8 cellular contexts compared by ENCODE assay signal in the genomic region with DNA sequence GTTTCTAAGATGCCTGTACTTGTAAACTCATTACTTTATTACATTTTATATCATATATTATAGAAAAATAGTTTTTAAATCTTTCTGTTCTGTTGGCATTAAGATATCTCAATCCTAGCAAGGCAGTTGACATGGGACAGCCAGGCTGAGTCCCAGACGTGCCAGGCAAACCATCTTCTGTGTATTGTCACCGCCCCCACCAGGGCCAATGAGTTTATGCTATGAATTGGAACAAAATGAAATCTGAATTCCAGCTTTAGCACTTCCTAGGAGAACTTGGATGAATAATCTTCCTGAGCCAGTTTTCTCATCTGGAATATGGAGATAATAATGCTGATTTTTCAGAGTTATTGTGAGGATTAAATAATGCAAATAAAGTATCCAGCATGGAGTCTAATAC.
DNase-seq lines count a peak whose midpoint lies in the region; ATAC-seq, FAIRE-seq and TF ChIP-seq lines count a peak whose summit lies in the region.

No MANE protein-coding gene starts in this region.

- H3K27ac ChIP-seq in PC-9 (no peak overlapping the region), heart right ventricle (no peak overlapping the region), upper lobe of right lung (no peak overlapping the region), colonic mucosa (no peak overlapping the region)

- no peak overlapping the region for H3K9ac ChIP-seq in colonic mucosa (ENCODE audit: low read depth in 2 of 2, low read length in 2 of 2)

- H3K36me3 ChIP-seq in PC-9 (ENCODE audit: low read depth): no peaks in the 10 kb centered on the region
- H3K36me3 ChIP-seq in heart right ventricle: no peaks in the 10 kb centered on the region
- H3K36me3 ChIP-seq in upper lobe of right lung: no peaks in the 10 kb centered on the region
- no peaks in the 10 kb centered on the region for H3K36me3 ChIP-seq in colonic mucosa

- 0 out of 2 replicates have a peak, but pooled peaks have one; percentile 23 for TF ChIP-seq CTCF in PC-9 (conservative IDR thresholded peaks at IDR 0.05)
- peak; percentile 20 to 59 (median 43) for TF ChIP-seq CTCF in heart right ventricle (IDR thresholded peaks at IDR 0.05)
- TF ChIP-seq CTCF in upper lobe of right lung (IDR thresholded peaks at IDR 0.05): peak; percentile 44
- no peak for TF ChIP-seq CTCF in colonic mucosa (IDR thresholded peaks at IDR 0.05)

- no peaks in the 10 kb centered on the region for H3K9me2 ChIP-seq in PC-9 (ENCODE audit: insufficient read depth)

- POLR2A ChIA-PET in PC-9 (lab: Charles Lee; ENCODE audit: unreplicated experiment): no interaction called here

- H2AFZ ChIP-seq in PC-9: no peak overlapping the region

- intact Hi-C loops in PC-9 (cut with micrococcal nuclease; ENCODE audit: unreplicated experiment) (loop anchor here (5.0 kb wide), 1 partner anchor 180 kb away; no protein-coding TSS in a partner anchor), heart right ventricle (cut with DNase I) (loop anchor here in 8 of 10 donors (2.0 to 10.0 kb wide), 5 partner anchors 175 to 338 kb away; no protein-coding TSS in a partner anchor), upper lobe of right lung (cut with DNase I) (no loop called here), colonic mucosa (cut with DNase I) (loop anchor here (5.0 kb wide), 1 partner anchor 180 kb away; no protein-coding TSS in a partner anchor)

- no peaks in the 10 kb centered on the region for H3K9me3 ChIP-seq in PC-9 (ENCODE audit: insufficient read depth, low read depth)
- H3K9me3 ChIP-seq in heart right ventricle: no peaks in the 10 kb centered on the region
- H3K9me3 ChIP-seq in upper lobe of right lung: no peaks in the 10 kb centered on the region
- H3K9me3 ChIP-seq in colonic mucosa: no peaks in the 10 kb centered on the region

- ATAC-seq in heart right ventricle (peak in 2 of 8 donors; percentile 35 to 70), upper lobe of right lung (peak; percentile 63)

- DNase-seq in stimulated activated CD4-positive, alpha-beta T cell treated with anti-CD3 and anti-CD28 coated beads, Interleukin-2, amount 100 ng/mL, for 24 hours: peak; percentile 4 to 20
- DNase-seq in stimulated activated CD4-positive, alpha-beta T cell treated with anti-CD3 and anti-CD28 coated beads, Interleukin-2, amount 100 ng/mL, for 48 hours: no peak
- DNase-seq in PC-9: no peak
- DNase-seq in heart right ventricle: peak; percentile 12 to 17
- no peak for DNase-seq in upper lobe of right lung
- DNase-seq in colonic mucosa: no peak
- DNase-seq in urothelium cell line (ENCODE audit: low spot score): no peak
- DNase-seq in NOMO-1 treated with dmso at 0.1 percent for 144 hours (lab: John Stamatoyannopoulos, UW; ENCODE audit: unreplicated experiment): no peak

- no peak overlapping the region for H3K4me3 ChIP-seq in PC-9
- H3K4me3 ChIP-seq in heart right ventricle: no peak overlapping the region
- H3K4me3 ChIP-seq in upper lobe of right lung: no peak overlapping the region
- H3K4me3 ChIP-seq in colonic mucosa: no peak overlapping the region

- no peaks in the 10 kb centered on the region for H3F3A ChIP-seq in PC-9 (ENCODE audit: insufficient read depth, low read depth)

- no peaks in the 10 kb centered on the region for H3K79me2 ChIP-seq in PC-9 (ENCODE audit: low read depth)

- CTCF ChIA-PET in PC-9 (lab: Charles Lee): no interaction called here

- H3K4me1 ChIP-seq in PC-9 (replicated peaks; ENCODE audit: insufficient read depth) (no peaks in the 10 kb centered on the region), heart right ventricle (no peaks in the 10 kb centered on the region), upper lobe of right lung (no peaks in the 10 kb centered on the region), colonic mucosa (no peaks in the 10 kb centered on the region)

- H4K20me1 ChIP-seq in PC-9 (ENCODE audit: insufficient read depth): no peaks in the 10 kb centered on the region

- BruUV-seq in PC-9 (replicated peaks; lab: Mats Ljungman, UMichigan): no TSS peak

- no peak overlapping the region for H3K4me2 ChIP-seq in PC-9

- no peak for FAIRE-seq in urothelium cell line (lab: Jason Lieb, UNC)

- peaks cover 29% of the 10 kb centered on the region for H3K27me3 ChIP-seq in PC-9 (ENCODE audit: insufficient read depth, low read depth)
- peaks cover 0 to 14% (median 0%) of the 10 kb centered on the region in 7 donors for H3K27me3 ChIP-seq in heart right ventricle
- no peaks in the 10 kb centered on the region for H3K27me3 ChIP-seq in upper lobe of right lung
- no peaks in the 10 kb centered on the region for H3K27me3 ChIP-seq in colonic mucosa

- 39 to 49% methylated on average over 2 of the region's 2 CpGs for WGBS in heart right ventricle, 2 donors

Comparison
In these comparisons a context has a peak if more than half of its experiments do, and no peak if none do; other contexts are left out.
1. DNase-seq: peak in stimulated activated CD4-positive, alpha-beta T cell treated with anti-CD3 and anti-CD28 coated beads, Interleukin-2, amount 100 ng/mL, for 24 hours (2 of 2) and heart right ventricle (2 of 2); none in stimulated activated CD4-positive, alpha-beta T cell treated with anti-CD3 and anti-CD28 coated beads, Interleukin-2, amount 100 ng/mL, for 48 hours (0 of 2), PC-9 (0 of 2), upper lobe of right lung (single experiment), colonic mucosa (single experiment), urothelium cell line (single experiment) and NOMO-1 treated with dmso at 0.1 percent for 144 hours (single experiment).